In genomic region chr19:54894106-54894505, GRCh38 we compare ENCODE assay signal across 14 cellular contexts. TPM values are rescaled to one million over a fixed set of nuclear protein-coding genes. Genes with fewer than 3 reads are reported as not detected.
"Had no signal": no experiment of that assay in that cellular context is flagged by ENCODE, and none has a peak within 500 bp of the region (broad histone marks: within the 10 kb centered on the region; RNA-seq: fewer than 3 reads in every experiment).

No MANE protein-coding gene starts in this region.

RNA-seq across cellular contexts. Expression of gene NCR1, which starts 11.8 kb away (rescaled TPM):
- total RNA-seq: activated B cell treated with CpG ODN at 0.5 μM for 24 hours; activated T-helper 17 cell treated with anti-CD3 and anti-CD28 coated beads, Interleukin-2, amount 50 U/mL, for 72 hours; astrocyte; bronchial epithelial cell; cardiac septum; cerebellum; foreskin keratinocyte; gastrocnemius medialis; T-helper 2 cell treated with Interferon-gamma antibody and Interleukin-4, amounts not matched to agents 100 ng/mL and 5 ng/mL, for 36 hours had no signal
- polyA plus RNA-seq: foreskin keratinocyte had no signal

RNA-seq across cellular contexts. Expression of gene FCAR, which starts 20.1 kb away (rescaled TPM):
- total RNA-seq: activated CD8-positive, alpha-beta T cell treated with anti-CD3 and anti-CD28 coated beads for 36 hours; activated T-cell treated with anti-CD3 and anti-CD28 coated beads, Interleukin-2, amount 50 U/mL, for 4 hours; activated T-helper 17 cell treated with anti-CD3 and anti-CD28 coated beads, Interleukin-2, amount 50 U/mL, for 72 hours; astrocyte; bronchial epithelial cell; foreskin keratinocyte; T-helper 2 cell treated with Interferon-gamma antibody and Interleukin-4, amounts not matched to agents 100 ng/mL and 5 ng/mL, for 36 hours had no signal
- polyA plus RNA-seq: foreskin keratinocyte had no signal

RNA-seq across cellular contexts. Expression of gene KIR3DL2, which starts 43.9 kb away (rescaled TPM):
- total RNA-seq: activated B cell treated with CpG ODN at 0.5 μM for 24 hours, astrocyte, bronchial epithelial cell, cardiac septum, cerebellum, esophagus muscularis mucosa, foreskin keratinocyte, gastrocnemius medialis had no signal
- polyA plus RNA-seq: foreskin keratinocyte had no signal

RNA-seq across cellular contexts. Expression of gene NLRP7, which starts 53.2 kb away (rescaled TPM):
- total RNA-seq: activated CD8-positive, alpha-beta T cell treated with anti-CD3 and anti-CD28 coated beads for 36 hours; activated T-cell treated with anti-CD3 and anti-CD28 coated beads, Interleukin-2, amount 50 U/mL, for 4 hours; activated T-helper 17 cell treated with anti-CD3 and anti-CD28 coated beads, Interleukin-2, amount 50 U/mL, for 72 hours; astrocyte; bronchial epithelial cell; cardiac septum; cerebellum; esophagus muscularis mucosa; foreskin keratinocyte; gastrocnemius medialis; T-cell; T-helper 2 cell treated with Interferon-gamma antibody and Interleukin-4, amounts not matched to agents 100 ng/mL and 5 ng/mL, for 36 hours had no signal
- polyA plus RNA-seq: adipose tissue, foreskin keratinocyte had no signal
